ENCODE assay signal across 10 cellular contexts in genomic region chr1:25140073-25140797, GRCh38.
DNase-seq lines count a peak whose midpoint lies in the region; ATAC-seq and TF ChIP-seq lines count a peak whose summit lies in the region.
"Had no signal": no experiment of that assay in that cellular context is flagged by ENCODE, and none has a peak within 500 bp of the region (broad histone marks: within the 10 kb centered on the region; RNA-seq: fewer than 3 reads in every experiment).

No MANE protein-coding gene starts in this region.

- no peak for TF ChIP-seq CTCF in osteocyte (IDR thresholded peaks at IDR 0.05)
- no peak for TF ChIP-seq CTCF in dorsolateral prefrontal cortex (IDR thresholded peaks at IDR 0.05 in 54 of 56, conservative IDR thresholded peaks at IDR 0.05 in 2 of 56; ENCODE audit: low read depth in 1 of 56, partially characterized antibody in 56 of 56)

- ATAC-seq in GM18868 (IDR thresholded peaks at IDR 0.05; ENCODE audit: unreplicated experiment) (peak; percentile 90), HG02870 (IDR thresholded peaks at IDR 0.05; ENCODE audit: unreplicated experiment) (peak; percentile 86)

- H3K9me3 Mint-ChIP-seq in osteocyte (ENCODE audit: unreplicated experiment) = no peaks in the 10 kb centered on the region

- H3K4me1 ChIP-seq in SJCRH30 = peaks cover 12% of the 10 kb centered on the region

- H3K27ac ChIP-seq in SJCRH30 (no peak overlapping the region), dorsolateral prefrontal cortex (no peak overlapping the region)
- H3K27ac ChIP-seq: tibial artery had no signal

- no peak overlapping the region for H3K27ac Mint-ChIP-seq in osteocyte (ENCODE audit: unreplicated experiment)

- H3K4me3 ChIP-seq in SJCRH30 = no peak overlapping the region
- H3K4me3 ChIP-seq in dorsolateral prefrontal cortex = no peak overlapping the region
- H3K4me3 ChIP-seq: tibial artery had no signal

- DNase-seq in SJCRH30 (peak; percentile 54 to 73), osteocyte (ENCODE audit: extremely low spot score, unreplicated experiment) (peak; percentile 73), dorsolateral prefrontal cortex (no peak), dedifferentiated amniotic fluid mesenchymal stem cell (ENCODE audit: extremely low spot score) (no peak), DMS 273 treated with DMSO at 0.1 percent for 48 hours (lab: John Stamatoyannopoulos, UW) (no peak)
- no peak for DNase-seq in activated CD4-positive, alpha-beta T cell treated with anti-CD3 and anti-CD28 coated beads, Interleukin-2, amount 50 U/mL, for 1 hour
- DNase-seq: activated CD4-positive, CD25-positive, alpha-beta regulatory T cell had no signal

- H3K27me3 ChIP-seq in SJCRH30 (peaks cover 7% of the 10 kb centered on the region; the same call in 1 of the 2 replicates), dorsolateral prefrontal cortex (peaks cover 0 to 12% (median 0%) of the 10 kb centered on the region in 45 donors)

- peaks cover 12% of the 10 kb centered on the region for H3K4me1 Mint-ChIP-seq in osteocyte (ENCODE audit: unreplicated experiment)

- H3K9me3 ChIP-seq in SJCRH30 (replicated peaks) = peaks cover 5% of the 10 kb centered on the region; the same call in 1 of the 2 replicates
- H3K9me3 ChIP-seq: tibial artery had no signal

- no peaks in the 10 kb centered on the region for H3K36me3 ChIP-seq in SJCRH30
- H3K36me3 ChIP-seq: tibial artery had no signal

- intact Hi-C loops in dorsolateral prefrontal cortex (cut with DNase I) = no loop called here

- H3K27me3 Mint-ChIP-seq in osteocyte (ENCODE audit: unreplicated experiment) = peaks cover 53% of the 10 kb centered on the region

- H3K4me3 Mint-ChIP-seq in osteocyte (ENCODE audit: unreplicated experiment) = no peak overlapping the region

- no peaks in the 10 kb centered on the region for H3K36me3 Mint-ChIP-seq in osteocyte (ENCODE audit: unreplicated experiment)

Comparison
In these comparisons a context has a peak if more than half of its experiments do, and no peak if none do; other contexts are left out.
1. DNase-seq: peak in SJCRH30 (2 of 2) and osteocyte (single experiment); none in activated CD4-positive, alpha-beta T cell treated with anti-CD3 and anti-CD28 coated beads, Interleukin-2, amount 50 U/mL, for 1 hour (single experiment), dorsolateral prefrontal cortex (0 of 10), dedifferentiated amniotic fluid mesenchymal stem cell (single experiment) and DMS 273 treated with DMSO at 0.1 percent for 48 hours (single experiment).